19 cellular contexts compared by ENCODE assay signal in genomic region chrX:142978130-142978684, GRCh38. TPM values are rescaled to one million over a fixed set of nuclear protein-coding genes. Genes with fewer than 3 reads are reported as not detected.
DNase-seq lines count a peak whose midpoint lies in the region; ATAC-seq and TF ChIP-seq lines count a peak whose summit lies in the region.
"Had no signal": no experiment of that assay in that cellular context is flagged by ENCODE, and none has a peak within 500 bp of the region (broad histone marks: within the 10 kb centered on the region; RNA-seq: fewer than 3 reads in every experiment).

No MANE protein-coding gene starts in this region.

- no peak overlapping the region for H3K27ac Mint-ChIP-seq in neural progenitor cell
- H3K27ac Mint-ChIP-seq in activated CD4-positive, alpha-beta T cell treated with anti-CD3 and anti-CD28 coated beads for 36 hours = no peak overlapping the region
- H3K27ac Mint-ChIP-seq: activated T-cell treated with anti-CD3 and anti-CD28 coated beads, Interleukin-2, amount 50 U/mL, for 24 hours; WTC11 had no signal

- no peaks in the 10 kb centered on the region for H3K27me3 ChIP-seq in GM06990 (replicated peaks; ENCODE audit: control insufficient read depth, insufficient read depth, low read length)
- H3K27me3 ChIP-seq in MM.1S (replicated peaks; ENCODE audit: insufficient read depth, low read length) = no peaks in the 10 kb centered on the region
- no peaks in the 10 kb centered on the region for H3K27me3 ChIP-seq in SK-N-SH (ENCODE audit: insufficient read depth)
- no peaks in the 10 kb centered on the region for H3K27me3 ChIP-seq in neural progenitor cell
- H3K27me3 ChIP-seq: pancreas had no signal

- POLR2A ChIA-PET in SK-N-SH (lab: Yijun Ruan, JAX) = no interaction called here
- POLR2A ChIA-PET in activated CD4-positive, alpha-beta T cell treated with anti-CD3 and anti-CD28 coated beads for 36 hours (lab: Charles Lee) = no interaction called here

- H3K4me3 ChIP-seq in GM06990 (replicated peaks; ENCODE audit: low read depth, low read length) (no peak overlapping the region), MM.1S (ENCODE audit: low read length) (0 out of 2 replicates have a peak overlapping the region, but pooled peaks have one; percentile 9), SK-N-SH (ENCODE audit: low read depth in 2 of 2, low read length in 1 of 2) (no peak overlapping the region), neural progenitor cell (no peak overlapping the region)
- H3K4me3 ChIP-seq: dorsolateral prefrontal cortex, pancreas had no signal

- no peaks in the 10 kb centered on the region for H3K36me3 ChIP-seq in GM06990 (ENCODE audit: control insufficient read depth, insufficient read depth, low read length)
- H3K36me3 ChIP-seq in MM.1S (replicated peaks; ENCODE audit: insufficient read depth, low read length) = no peaks in the 10 kb centered on the region
- no peaks in the 10 kb centered on the region for H3K36me3 ChIP-seq in SK-N-SH (replicated peaks in 1 of 2; ENCODE audit: control insufficient read depth in 1 of 2, insufficient read depth in 2 of 2, low read length in 1 of 2)
- no peaks in the 10 kb centered on the region for H3K36me3 ChIP-seq in neural progenitor cell
- H3K36me3 ChIP-seq: pancreas had no signal

- ATAC-seq in GM19035 (IDR thresholded peaks at IDR 0.05; ENCODE audit: unreplicated experiment) (peak; percentile 41), HG02798 (IDR thresholded peaks at IDR 0.05; ENCODE audit: poor library complexity, unreplicated experiment) (peak; percentile 34)
- ATAC-seq in activated CD4-positive, alpha-beta T cell treated with anti-CD3 and anti-CD28 coated beads for 36 hours = no peak
- ATAC-seq: pancreas, WTC11 had no signal

- no peaks in the 10 kb centered on the region for H4K20me1 ChIP-seq in MM.1S (ENCODE audit: insufficient read depth, low read length)
- no peaks in the 10 kb centered on the region for H4K20me1 ChIP-seq in SK-N-SH (ENCODE audit: insufficient read depth)
- H4K20me1 ChIP-seq in neural progenitor cell (ENCODE audit: low read depth) = no peaks in the 10 kb centered on the region

- H3K36me3 Mint-ChIP-seq in neural progenitor cell = no peaks in the 10 kb centered on the region
- H3K36me3 Mint-ChIP-seq in activated CD4-positive, alpha-beta T cell treated with anti-CD3 and anti-CD28 coated beads for 36 hours (ENCODE audit: low read depth) = no peaks in the 10 kb centered on the region

- intact Hi-C loops in activated CD4-positive, alpha-beta T cell treated with anti-CD3 and anti-CD28 coated beads for 36 hours (cut with DNase I, micrococcal nuclease) = no loop called here

- H3K27me3 Mint-ChIP-seq in neural progenitor cell (ENCODE audit: insufficient read depth, low read depth) = peaks cover 7% of the 10 kb centered on the region
- no peaks in the 10 kb centered on the region for H3K27me3 Mint-ChIP-seq in activated CD4-positive, alpha-beta T cell treated with anti-CD3 and anti-CD28 coated beads for 36 hours
- H3K27me3 Mint-ChIP-seq: activated T-cell treated with anti-CD3 and anti-CD28 coated beads, Interleukin-2, amount 50 U/mL, for 24 hours had no signal

- H3K9me2 ChIP-seq in MM.1S (replicated peaks; ENCODE audit: insufficient read depth, low read length) (no peaks in the 10 kb centered on the region), SK-N-SH (no peaks in the 10 kb centered on the region)

- WGBS in SK-N-SH (ENCODE audit: low lambda C conversion rate) = 4% methylated on average over 4 of the region's 4 CpGs

- peaks cover 12% of the 10 kb centered on the region for H3K9me3 Mint-ChIP-seq in neural progenitor cell
- H3K9me3 Mint-ChIP-seq in activated CD4-positive, alpha-beta T cell treated with anti-CD3 and anti-CD28 coated beads for 36 hours (ENCODE audit: low read depth) = no peaks in the 10 kb centered on the region
- H3K9me3 Mint-ChIP-seq: activated T-cell treated with anti-CD3 and anti-CD28 coated beads, Interleukin-2, amount 50 U/mL, for 24 hours had no signal

- peaks cover 13% of the 10 kb centered on the region; the same call in 1 of the 2 replicates for H3F3A ChIP-seq in MM.1S (ENCODE audit: insufficient read depth, low read length)
- H3F3A ChIP-seq in SK-N-SH (replicated peaks; ENCODE audit: insufficient read depth) = no peaks in the 10 kb centered on the region
- no peaks in the 10 kb centered on the region for H3F3A ChIP-seq in neural progenitor cell (ENCODE audit: low read depth)

- TF ChIP-seq CTCF in GM06990 (IDR thresholded peaks at IDR 0.05; ENCODE audit: insufficient read depth, low read length, poor library complexity, severe bottlenecking) (no peak), MM.1S (IDR thresholded peaks at IDR 0.05; ENCODE audit: low read length) (no peak), SK-N-SH (IDR thresholded peaks at IDR 0.05) (no peak), neural progenitor cell (IDR thresholded peaks at IDR 0.05) (no peak)

- H3K4me1 Mint-ChIP-seq in neural progenitor cell = peaks cover 4% of the 10 kb centered on the region
- no peaks in the 10 kb centered on the region for H3K4me1 Mint-ChIP-seq in activated CD4-positive, alpha-beta T cell treated with anti-CD3 and anti-CD28 coated beads for 36 hours
- H3K4me1 Mint-ChIP-seq: WTC11 had no signal

- peaks cover 23% of the 10 kb centered on the region; the same call in 1 of the 2 replicates for H3K4me1 ChIP-seq in MM.1S (ENCODE audit: low read length)
- H3K4me1 ChIP-seq in SK-N-SH (ENCODE audit: control insufficient read depth in 1 of 2, insufficient read depth in 2 of 2, low read depth in 1 of 2, low read length in 1 of 2) = no peaks in the 10 kb centered on the region
- H3K4me1 ChIP-seq in neural progenitor cell = no peaks in the 10 kb centered on the region
- H3K4me1 ChIP-seq: pancreas had no signal

- DNase-seq in GM06990 (ENCODE audit: extremely low read depth, insufficient read length) (peak; percentile 30), MM.1S (peak; percentile 14), SK-N-SH (no peak), neural progenitor cell (ENCODE audit: low spot score) (no peak), NCI-H1417 treated with DMSO at 0.1 percent for 48 hours (lab: John Stamatoyannopoulos, UW) (no peak)
- no peak for DNase-seq in activated CD4-positive, alpha-beta T cell treated with anti-CD3 and anti-CD28 coated beads for 36 hours
- DNase-seq: activated T-cell treated with anti-CD3 and anti-CD28 coated beads, Interleukin-2, amount 50 U/mL, for 24 hours; anterior cingulate cortex; DMS153; dorsolateral prefrontal cortex; NCI-H1417; NCI-H526; pancreas; SHP77 had no signal

- peak overlapping the region; percentile 7; the same call in 1 of the 2 replicates for H3K9ac ChIP-seq in MM.1S (ENCODE audit: low read length)
- H3K9ac ChIP-seq in SK-N-SH = no peak overlapping the region
- H3K9ac ChIP-seq in neural progenitor cell = no peak overlapping the region

- H3K9me3 ChIP-seq in MM.1S (replicated peaks; ENCODE audit: insufficient read depth, low read length) (no peaks in the 10 kb centered on the region), SK-N-SH (no peaks in the 10 kb centered on the region), neural progenitor cell (ENCODE audit: low read depth) (peaks cover 3% of the 10 kb centered on the region)
- H3K9me3 ChIP-seq: pancreas had no signal

- no peak for TF ChIP-seq EP300 in SK-N-SH (IDR thresholded peaks at IDR 0.05; ENCODE audit: borderline replicate concordance in 1 of 2, low read depth in 1 of 2, low read length in 1 of 2)

- no peak overlapping the region for H3K4me3 Mint-ChIP-seq in neural progenitor cell
- no peak overlapping the region for H3K4me3 Mint-ChIP-seq in activated CD4-positive, alpha-beta T cell treated with anti-CD3 and anti-CD28 coated beads for 36 hours
- H3K4me3 Mint-ChIP-seq: activated T-cell treated with anti-CD3 and anti-CD28 coated beads, Interleukin-2, amount 50 U/mL, for 24 hours; WTC11 had no signal

- H2AFZ ChIP-seq in MM.1S (ENCODE audit: low read length) = 0 out of 2 replicates have a peak overlapping the region, but pooled peaks have one; percentile 50
- H2AFZ ChIP-seq in SK-N-SH (ENCODE audit: low read depth) = no peak overlapping the region
- no peak overlapping the region for H2AFZ ChIP-seq in neural progenitor cell (replicated peaks)

- CTCF ChIA-PET in SK-N-SH (lab: Yijun Ruan, JAX) = no interaction called here
- CTCF ChIA-PET in activated CD4-positive, alpha-beta T cell treated with anti-CD3 and anti-CD28 coated beads for 36 hours (lab: Charles Lee) = no interaction called here

- peak overlapping the region; percentile 70; the same call in 1 of the 2 replicates for H3K27ac ChIP-seq in MM.1S (ENCODE audit: low read length)
- no peak overlapping the region for H3K27ac ChIP-seq in SK-N-SH (ENCODE audit: low read depth in 2 of 2, low read length in 1 of 2)
- H3K27ac ChIP-seq in neural progenitor cell = no peak overlapping the region
- H3K27ac ChIP-seq: dorsolateral prefrontal cortex, pancreas had no signal

- no peak for TF ChIP-seq RAD21 in SK-N-SH (IDR thresholded peaks at IDR 0.05; ENCODE audit: low read length)

- H3K79me2 ChIP-seq in MM.1S (ENCODE audit: low read length) = no peaks in the 10 kb centered on the region
- no peaks in the 10 kb centered on the region for H3K79me2 ChIP-seq in SK-N-SH (ENCODE audit: insufficient read depth)
- no peaks in the 10 kb centered on the region for H3K79me2 ChIP-seq in neural progenitor cell (ENCODE audit: low read depth)

- peak overlapping the region; percentile 68 for H3K4me2 ChIP-seq in MM.1S (ENCODE audit: low read depth, low read length)
- no peak overlapping the region for H3K4me2 ChIP-seq in SK-N-SH
- no peak overlapping the region for H3K4me2 ChIP-seq in neural progenitor cell

TF ChIP-seq in SK-N-SH, 30 proteins besides CTCF, POLR2A, EP300 and RAD21:
- TF ChIP-seq ZBTB33 (IDR thresholded peaks at IDR 0.05; ENCODE audit: borderline replicate concordance, low read depth) = no peak
- no peak for TF ChIP-seq POLR2AphosphoS5 (IDR thresholded peaks at IDR 0.05; ENCODE audit: low read depth, low read length)

RNA-seq across cellular contexts. Expression of gene SPANXN4, which starts 47.5 kb away (rescaled TPM):
- polyA plus RNA-seq in SK-N-SH (2012; rRNA removed) = not detected in 2 replicates
- not detected in 2 replicates for polyA plus RNA-seq in SK-N-SH (2012; cell fraction: cytosol; rRNA removed)
- not detected in 2 replicates for polyA plus RNA-seq in SK-N-SH (2012; cell fraction: nucleus; rRNA removed)
- total RNA-seq in neural progenitor cell (ENCODE audit: low replicate concordance) = not detected in 2 replicates
- total RNA-seq in activated CD4-positive, alpha-beta T cell treated with anti-CD3 and anti-CD28 coated beads for 36 hours = not detected
- total RNA-seq: dorsolateral prefrontal cortex, mesenteric fat pad, pancreas, urinary bladder, WTC11 had no signal
- polyA plus RNA-seq: pancreas, urinary bladder had no signal

Comparison
In these comparisons a context has a peak if more than half of its experiments do, and no peak if none do; other contexts are left out.
1. DNase-seq: peak in GM06990 (single experiment) and MM.1S (single experiment); none in SK-N-SH (single experiment), neural progenitor cell (single experiment), NCI-H1417 treated with DMSO at 0.1 percent for 48 hours (single experiment) and activated CD4-positive, alpha-beta T cell treated with anti-CD3 and anti-CD28 coated beads for 36 hours (single experiment).